ENCODE assay signal across 8 cellular contexts in the genomic region with DNA sequence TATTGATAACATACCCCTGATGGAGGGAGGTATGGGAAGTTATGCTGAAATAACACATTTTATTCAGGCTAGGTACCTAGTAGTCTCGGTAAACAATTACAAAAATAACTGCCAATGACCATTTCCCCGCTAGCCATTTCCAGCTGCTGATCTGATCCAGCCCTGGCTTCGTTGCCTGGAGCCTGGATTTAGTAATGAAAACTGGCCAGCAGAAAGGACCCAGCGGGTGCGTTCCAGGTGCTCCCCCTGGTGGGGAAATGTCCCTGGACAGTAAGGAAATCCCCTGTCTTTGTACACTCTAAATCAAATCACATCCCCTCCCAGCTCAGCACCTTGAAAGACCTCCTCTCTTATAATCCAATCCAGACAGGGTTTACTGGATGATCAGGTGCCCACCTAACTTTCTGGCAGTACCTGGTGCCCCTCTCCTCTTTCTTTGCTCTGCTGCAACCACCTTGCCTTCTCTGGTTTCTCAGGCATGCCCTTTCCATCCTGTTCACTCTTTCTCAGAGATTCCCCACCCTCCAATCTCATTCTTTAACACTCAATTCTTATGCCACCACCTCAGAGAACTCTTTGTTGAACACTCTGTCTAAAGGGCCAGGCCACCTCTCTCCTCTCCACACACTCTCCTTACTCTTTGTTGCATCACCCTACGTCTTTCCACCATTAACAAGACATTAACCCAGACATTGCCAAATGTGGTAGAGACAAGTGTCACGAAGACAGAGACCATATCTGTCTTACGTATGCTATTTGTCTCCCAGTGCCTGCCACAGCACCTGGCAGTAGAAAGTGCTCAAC. TPM values are rescaled to one million over a fixed set of nuclear protein-coding genes. Genes with fewer than 3 reads are reported as not detected.
DNase-seq lines count a peak whose midpoint lies in the region; ATAC-seq and TF ChIP-seq lines count a peak whose summit lies in the region.

No MANE protein-coding gene starts in this region.

- intact Hi-C loops in PC-9 (cut with micrococcal nuclease; ENCODE audit: unreplicated experiment): loop anchor here (1.0 to 10.0 kb wide), 5 partner anchors 92 to 518 kb away; no protein-coding TSS in a partner anchor
- intact Hi-C loops in psoas muscle (cut with DNase I): loop anchor here (1.0 to 5.0 kb wide), 5 partner anchors 51 to 195 kb away; no protein-coding TSS in a partner anchor

- H3K36me3 ChIP-seq in PC-9 (ENCODE audit: low read depth) (no peaks in the 10 kb centered on the region), psoas muscle (ENCODE audit: insufficient read depth in 1 of 2, low read depth in 1 of 2) (no peaks in the 10 kb centered on the region)

- H3K4me2 ChIP-seq in PC-9: peak overlapping the region; percentile 3; the same call in 1 of the 2 replicates

- POLR2A ChIA-PET in PC-9 (lab: Charles Lee; ENCODE audit: unreplicated experiment): no interaction called here

- H3K27ac ChIP-seq in PC-9 (no peak overlapping the region), psoas muscle (no peak overlapping the region)

- H3K27me3 ChIP-seq in PC-9 (ENCODE audit: insufficient read depth, low read depth) (no peaks in the 10 kb centered on the region), psoas muscle (ENCODE audit: insufficient read depth in 3 of 3, low read length in 2 of 3) (no peaks in the 10 kb centered on the region)

- H3K4me3 ChIP-seq in PC-9 (no peak overlapping the region), psoas muscle (no peak overlapping the region)

- no TSS peak for BruUV-seq in PC-9 (replicated peaks; lab: Mats Ljungman, UMichigan)

- no peaks in the 10 kb centered on the region for H3K79me2 ChIP-seq in PC-9 (ENCODE audit: low read depth)

- H4K20me1 ChIP-seq in PC-9 (ENCODE audit: insufficient read depth): no peaks in the 10 kb centered on the region

- ATAC-seq in psoas muscle (peak; percentile 73 to 87 (median 82)), GM21515 (IDR thresholded peaks at IDR 0.05; ENCODE audit: unreplicated experiment) (no peak), GM18870 (IDR thresholded peaks at IDR 0.05; ENCODE audit: unreplicated experiment) (no peak)

- 28 to 33% (median 30%) methylated on average over 8 of the region's 8 CpGs for WGBS in psoas muscle, 3 donors

- CTCF ChIA-PET in PC-9 (lab: Charles Lee): interaction anchor here (0.6 to 2.0 kb wide), 4 partner anchors 16 to 137 kb away, joined by 3 to 8 read pairs (median 4); no protein-coding TSS in a partner anchor

- no peak overlapping the region; the same call in 1 of the 2 replicates for H2AFZ ChIP-seq in PC-9

- TF ChIP-seq CTCF in PC-9 (conservative IDR thresholded peaks at IDR 0.05) (peak; percentile 87), psoas muscle (IDR thresholded peaks at IDR 0.05) (peak; percentile 80)

- H3F3A ChIP-seq in PC-9 (ENCODE audit: insufficient read depth, low read depth): peaks cover 8% of the 10 kb centered on the region; the same call in 1 of the 2 replicates

- H3K4me1 ChIP-seq in PC-9 (replicated peaks; ENCODE audit: insufficient read depth): peaks cover 5% of the 10 kb centered on the region
- H3K4me1 ChIP-seq in psoas muscle: peaks cover 8% of the 10 kb centered on the region

- H3K9me3 ChIP-seq in PC-9 (ENCODE audit: insufficient read depth, low read depth) (no peaks in the 10 kb centered on the region), psoas muscle (no peaks in the 10 kb centered on the region)

- H3K9me2 ChIP-seq in PC-9 (ENCODE audit: insufficient read depth): no peaks in the 10 kb centered on the region

- DNase-seq in AG08396 (ENCODE audit: low spot score) (peak; percentile 82), GM19238 (ENCODE audit: insufficient read length, low spot score) (peak; percentile 46), PC-9 (peak; percentile 48 to 74), activated T-helper 1 cell treated with Interleukin-2 at 50 U/mL for 16 hours (ENCODE audit: low read depth) (peak; percentile 21), glomerular visceral epithelial cell (ENCODE audit: extremely low spot score) (peak; percentile 72), psoas muscle (peak; percentile 74 to 81)

RNA-seq across cellular contexts. Expression of gene SMAD5, which starts 50.1 kb away (rescaled TPM):
- total RNA-seq in PC-9 (2021) (50.6 and 58.2 TPM in 2 replicates), psoas muscle (10 to 100 TPM; 35.8 to 49.6 (median 39.8) TPM)
- polyA plus RNA-seq in psoas muscle: 10 to 100 TPM in 1 of 3 donors, 1 to 10 TPM in 2; 9.2 to 22.5 (median 9.8) TPM

RNA-seq across cellular contexts. Expression of gene TGFBI, which starts 53.8 kb away (rescaled TPM):
- 430 and 437 TPM in 2 replicates for total RNA-seq in PC-9 (2021)
- 10 to 100 TPM; 24.4 to 35.9 (median 30.3) TPM for total RNA-seq in psoas muscle
- 10 to 100 TPM; 18.8 to 28.3 (median 20.9) TPM for polyA plus RNA-seq in psoas muscle

Comparison
In these comparisons a context has a peak if more than half of its experiments do, and no peak if none do; other contexts are left out.
1. DNase-seq: peak in every context shown above with its lines; median percentile 82 in AG08396; 78 in psoas muscle; 72 in glomerular visceral epithelial cell; 61 in PC-9; 46 in GM19238; 21 in activated T-helper 1 cell treated with Interleukin-2 at 50 U/mL for 16 hours.
2. ATAC-seq: peak in psoas muscle (4 of 4); none in GM21515 (single experiment) and GM18870 (single experiment).
3. RNA of gene TGFBI, which starts 53.8 kb away (total RNA-seq): 430 to 437 TPM in PC-9; 24.4 to 35.9 TPM in psoas muscle; every median in the first group is over 10 times any median in the second.